ENCODE assay signal across 23 cellular contexts in genomic region chr22:50467773-50468440, GRCh38. TPM values are rescaled to one million over a fixed set of nuclear protein-coding genes. Genes with fewer than 3 reads are reported as not detected.
DNase-seq lines count a peak whose midpoint lies in the region; ATAC-seq, FAIRE-seq and TF ChIP-seq lines count a peak whose summit lies in the region.
"Had no signal": no experiment of that assay in that cellular context is flagged by ENCODE, and none has a peak within 500 bp of the region (broad histone marks: within the 10 kb centered on the region; RNA-seq: fewer than 3 reads in every experiment).

No MANE protein-coding gene starts in this region.

- H3K9me3 Mint-ChIP-seq in activated naive CD8-positive, alpha-beta T cell treated with anti-CD3 and anti-CD28 coated beads for 36 hours = no peaks in the 10 kb centered on the region
- H3K9me3 Mint-ChIP-seq: activated CD4-positive, alpha-beta T cell treated with anti-CD3 and anti-CD28 coated beads, Interleukin-2, amount 10 ng/mL, durations not matched to agents 24 days and 14 days; activated naive CD4-positive, alpha-beta T cell treated with anti-CD3 and anti-CD28 coated beads, Interleukin-2, amount 50 U/mL, for 24 hours had no signal

- TF ChIP-seq POLR2A in HepG2 (IDR thresholded peaks at IDR 0.05; ENCODE audit: insufficient read depth in 1 of 2, low read depth in 2 of 2, low read length in 2 of 2) (no peak), right lobe of liver (IDR thresholded peaks at IDR 0.05) (no peak)

- in situ Hi-C loops in HepG2 (cut with HindIII; ENCODE audit: extremely low pct_ligation_motif_present, low pct_unique_long_range_greater_than_20kb) = no loop called here

- CTCF ChIA-PET in HepG2 (lab: Yijun Ruan, JAX; ENCODE audit: low intra/inter-chr PET ratio, low total read pairs) = no interaction called here

- ATAC-seq in HepG2 = no peak
- no peak for ATAC-seq in right lobe of liver
- no peak for ATAC-seq in HG02642 (IDR thresholded peaks at IDR 0.05; ENCODE audit: poor library complexity, unreplicated experiment)
- ATAC-seq: body of pancreas, gastroesophageal sphincter, sciatic nerve had no signal

- no peak overlapping the region for H3K9ac ChIP-seq in HepG2 (ENCODE audit: insufficient read depth, low read depth, low read length)

- TF ChIP-seq RAD21 in HepG2 (CRISPR knock-in tag; IDR thresholded peaks at IDR 0.05) = no peak

- peak overlapping the region; percentile 14 for H3K4me3 Mint-ChIP-seq in activated naive CD8-positive, alpha-beta T cell treated with anti-CD3 and anti-CD28 coated beads for 36 hours

- no peaks in the 10 kb centered on the region for H3K27me3 Mint-ChIP-seq in activated naive CD8-positive, alpha-beta T cell treated with anti-CD3 and anti-CD28 coated beads for 36 hours
- H3K27me3 Mint-ChIP-seq: activated CD4-positive, alpha-beta T cell treated with anti-CD3 and anti-CD28 coated beads, Interleukin-2, amount 10 ng/mL, durations not matched to agents 24 days and 14 days; activated naive CD4-positive, alpha-beta T cell treated with anti-CD3 and anti-CD28 coated beads, Interleukin-2, amount 50 U/mL, for 24 hours had no signal

- intact Hi-C loops in HepG2 (cut with micrococcal nuclease; ENCODE audit: unreplicated experiment) (no loop called here), right lobe of liver (cut with DNase I) (no loop called here)

- no TSS peak for BruUV-seq in HepG2 (replicated peaks; lab: Mats Ljungman, UMichigan)

- H3K36me3 Mint-ChIP-seq in activated naive CD8-positive, alpha-beta T cell treated with anti-CD3 and anti-CD28 coated beads for 36 hours = peaks cover 12% of the 10 kb centered on the region

- H3K4me1 ChIP-seq in HepG2 (ENCODE audit: insufficient read depth, low read length) (peaks cover 31% of the 10 kb centered on the region), right lobe of liver (no peaks in the 10 kb centered on the region), thymus (ENCODE audit: control insufficient read depth, insufficient read depth, low read length) (peaks cover 48% of the 10 kb centered on the region)
- H3K4me1 ChIP-seq: HAP-1 had no signal

- 89% methylated on average over 9 of the region's 22 CpGs for WGBS in HepG2 (ENCODE audit: low lambda C conversion rate)
- 92% methylated on average over 2 of the region's 22 CpGs for WGBS in right lobe of liver (ENCODE audit: insufficient coverage, low coverage, low lambda C conversion rate, missing lambda C conversion rate)
- WGBS in thymus = 71% methylated on average over 22 of the region's 22 CpGs

- H3K27ac ChIP-seq in HepG2 (ENCODE audit: extremely low read length, insufficient read depth, low read length) (no peak overlapping the region), right lobe of liver (no peak overlapping the region), thymus (ENCODE audit: low read depth) (peak overlapping the region; percentile 64)
- H3K27ac ChIP-seq: body of pancreas, gastroesophageal sphincter, thyroid gland had no signal

- H3K4me3 ChIP-seq in HepG2 (replicated peaks in 1 of 3; ENCODE audit: insufficient read depth in 1 of 3, low read depth in 2 of 3, low read length in 3 of 3) (no peak overlapping the region), right lobe of liver (no peak overlapping the region), thymus (ENCODE audit: low read length) (no peak overlapping the region)
- H3K4me3 ChIP-seq: body of pancreas, esophagus squamous epithelium, gastroesophageal sphincter, HAP-1, thyroid gland had no signal

- H4K20me1 ChIP-seq in HepG2 (ENCODE audit: insufficient read depth, low read length) = peaks cover 24% of the 10 kb centered on the region; the same call in 1 of the 2 replicates

- peaks cover 36% of the 10 kb centered on the region for H3K79me2 ChIP-seq in HepG2 (ENCODE audit: insufficient read depth, low read length)

- H3K9me3 ChIP-seq in HepG2 (ENCODE audit: low read length) (no peaks in the 10 kb centered on the region), right lobe of liver (no peaks in the 10 kb centered on the region), thymus (ENCODE audit: control insufficient read depth) (no peaks in the 10 kb centered on the region)
- H3K9me3 ChIP-seq: body of pancreas, esophagus squamous epithelium, gastroesophageal sphincter, HAP-1, thyroid gland had no signal

- DNase-seq in HepG2 (ENCODE audit: low spot score) (no peak), right lobe of liver (no peak), NCI-H2171 treated with DMSO at 0.1 percent for 48 hours (lab: John Stamatoyannopoulos, UW) (peak; percentile 48), NCI-H1105 treated with DMSO at 0.1 percent for 48 hours (lab: John Stamatoyannopoulos, UW) (no peak), OCI-M2 (lab: John Stamatoyannopoulos, UW; ENCODE audit: unreplicated experiment) (no peak)
- no peak for DNase-seq in activated naive CD8-positive, alpha-beta T cell treated with anti-CD3 and anti-CD28 coated beads for 36 hours
- DNase-seq: activated CD4-positive, alpha-beta T cell treated with anti-CD3 and anti-CD28 coated beads, Interleukin-2, amount 10 ng/mL, durations not matched to agents 24 days and 14 days; body of pancreas; effector CD8-positive, alpha-beta T cell; esophagus squamous epithelium; kidney; NCI-H1092; thyroid gland had no signal

- H3K27ac Mint-ChIP-seq in activated naive CD8-positive, alpha-beta T cell treated with anti-CD3 and anti-CD28 coated beads for 36 hours = peak overlapping the region; percentile 91

- H2AFZ ChIP-seq in HepG2 (ENCODE audit: low read length) = no peak overlapping the region

- TF ChIP-seq CTCF in HepG2 (CRISPR knock-in tag; IDR thresholded peaks at IDR 0.05) (no peak), right lobe of liver (IDR thresholded peaks at IDR 0.05) (no peak)

- H3K27me3 ChIP-seq in HepG2 (ENCODE audit: control insufficient read depth in 1 of 2, insufficient read depth in 2 of 2, low read length in 2 of 2) = no peaks in the 10 kb centered on the region
- H3K27me3 ChIP-seq in right lobe of liver = no peaks in the 10 kb centered on the region
- H3K27me3 ChIP-seq in thymus (ENCODE audit: control insufficient read depth, insufficient read depth) = no peaks in the 10 kb centered on the region
- H3K27me3 ChIP-seq: body of pancreas, esophagus squamous epithelium, gastroesophageal sphincter, thyroid gland had no signal

- POLR2A ChIA-PET in HepG2 (lab: Yijun Ruan, JAX) = no interaction called here

- no peak overlapping the region for H3K4me2 ChIP-seq in HepG2 (ENCODE audit: low read depth, low read length)

- H3K4me1 Mint-ChIP-seq in activated naive CD8-positive, alpha-beta T cell treated with anti-CD3 and anti-CD28 coated beads for 36 hours = peaks cover 65% of the 10 kb centered on the region

- H3K36me3 ChIP-seq in HepG2 (replicated peaks in 1 of 2; ENCODE audit: control insufficient read depth in 1 of 2, insufficient read depth in 2 of 2, low read length in 2 of 2) = peaks cover 21 to 42% of the 10 kb centered on the region in 2 experiments; a peak in 4 of 5 replicates
- peaks cover 0 to 48% (median 28%) of the 10 kb centered on the region in 4 donors for H3K36me3 ChIP-seq in right lobe of liver
- peaks cover 55% of the 10 kb centered on the region for H3K36me3 ChIP-seq in thymus (ENCODE audit: control insufficient read depth, insufficient read depth)

- FAIRE-seq in HepG2 (lab: Jason Lieb, UNC) = no peak
- FAIRE-seq: kidney had no signal

- TF ChIP-seq EP300 in HepG2 (IDR thresholded peaks at IDR 0.05; ENCODE audit: low read depth in 2 of 2, low read length in 2 of 2) (no peak), HepG2 (CRISPR knock-in tag; IDR thresholded peaks at IDR 0.05; ENCODE audit: borderline replicate concordance) (no peak)

RNA-seq across cellular contexts. Expression of gene SBF1, which starts 6.9 kb away (rescaled TPM):
- total RNA-seq in HepG2 (2016; rRNA removed; fragmentation: Illumina TruSeq; extraction: Trizol) (21.3 and 40.9 TPM in 2 replicates), right lobe of liver (10 to 100 TPM; 18.3 to 28.9 (median 22.8) TPM)
- total RNA-seq in HepG2 (2016; cell fraction: cytosol; rRNA removed; fragmentation: Illumina TruSeq; extraction: Trizol; ENCODE audit: low read depth) = 10.6 and 11.9 TPM in 2 replicates
- total RNA-seq in HepG2 (2016; cell fraction: insoluble cytoplasmic fraction; rRNA removed; fragmentation: Illumina TruSeq; extraction: Trizol) = 18.4 and 42.1 TPM in 2 replicates
- total RNA-seq in HepG2 (2016; cell fraction: membrane; rRNA removed; fragmentation: Illumina TruSeq; extraction: Trizol) = 25.7 and 27.6 TPM in 2 replicates
- total RNA-seq in HepG2 (2016; cell fraction: nucleus; rRNA removed; fragmentation: Illumina TruSeq; extraction: Trizol) = 35.2 and 39.9 TPM in 2 replicates
- polyA plus RNA-seq in HepG2 (2011; rRNA removed) (31.7 and 43.3 TPM in 2 replicates), thymus (88.2 TPM)
- 23.0 and 36.7 TPM in 2 replicates for polyA plus RNA-seq in HepG2 (2011; cell fraction: cytosol; rRNA removed)
- 212 and 268 TPM in 2 replicates for polyA plus RNA-seq in HepG2 (2011; cell fraction: nucleus; rRNA removed)
- polyA plus RNA-seq in HepG2 (2012) = 35.0 and 42.8 TPM in 2 replicates
- 5.2 and 5.5 TPM in 2 replicates for polyA plus RNA-seq in HepG2 (2016; cell fraction: cytosol; fragmentation: Illumina TruSeq; extraction: Trizol; ENCODE audit: low read depth)
- 23.9 and 35.9 TPM in 2 replicates for polyA plus RNA-seq in HepG2 (2016; cell fraction: insoluble cytoplasmic fraction; fragmentation: Illumina TruSeq; extraction: Trizol; ENCODE audit: low read depth)
- 16.7 and 21.6 TPM in 2 replicates for polyA plus RNA-seq in HepG2 (2016; cell fraction: membrane; fragmentation: Illumina TruSeq; extraction: Trizol; ENCODE audit: low read depth)
- polyA plus RNA-seq in HepG2 (2016; cell fraction: nucleus; fragmentation: Illumina TruSeq; extraction: Trizol; ENCODE audit: insufficient read depth, low read depth) = 92.6 and 93.2 TPM in 2 replicates
- polyA minus RNA-seq in HepG2 (2011; rRNA and poly(A)+ RNA removed; ENCODE audit: low replicate concordance) = 67.4 and 124 TPM in 2 replicates
- 36.5 and 37.3 TPM in 2 replicates for polyA minus RNA-seq in HepG2 (2011; cell fraction: cytosol; rRNA and poly(A)+ RNA removed)
- polyA minus RNA-seq in HepG2 (2011; cell fraction: nucleus; rRNA and poly(A)+ RNA removed) = 65.0 and 67.6 TPM in 2 replicates
- total RNA-seq in activated naive CD8-positive, alpha-beta T cell treated with anti-CD3 and anti-CD28 coated beads for 36 hours = 100 to 1,000 TPM; 101 to 102 TPM

RNA-seq across cellular contexts. Expression of gene ADM2, which starts 13.4 kb away (rescaled TPM):
- total RNA-seq in HepG2 (2016; rRNA removed; fragmentation: Illumina TruSeq; extraction: Trizol) = 0.76 and 1.2 TPM in 2 replicates
- 0.10 and 0.18 TPM in 2 replicates for total RNA-seq in HepG2 (2016; cell fraction: cytosol; rRNA removed; fragmentation: Illumina TruSeq; extraction: Trizol; ENCODE audit: low read depth)
- total RNA-seq in HepG2 (2016; cell fraction: insoluble cytoplasmic fraction; rRNA removed; fragmentation: Illumina TruSeq; extraction: Trizol) = 0.68 and 1.4 TPM in 2 replicates
- total RNA-seq in HepG2 (2016; cell fraction: membrane; rRNA removed; fragmentation: Illumina TruSeq; extraction: Trizol) = 0.68 and 0.83 TPM in 2 replicates
- total RNA-seq in HepG2 (2016; cell fraction: nucleus; rRNA removed; fragmentation: Illumina TruSeq; extraction: Trizol) = 1.3 and 1.9 TPM in 2 replicates
- polyA plus RNA-seq in HepG2 (2011; rRNA removed) = 3.0 and 4.0 TPM in 2 replicates
- 2.7 and 2.8 TPM in 2 replicates for polyA plus RNA-seq in HepG2 (2011; cell fraction: cytosol; rRNA removed)
- 7.0 and 9.2 TPM in 2 replicates for polyA plus RNA-seq in HepG2 (2011; cell fraction: nucleus; rRNA removed)
- 3.7 and 10.8 TPM in 2 replicates for polyA plus RNA-seq in HepG2 (2012)
- polyA plus RNA-seq in HepG2 (2016; cell fraction: cytosol; fragmentation: Illumina TruSeq; extraction: Trizol; ENCODE audit: low read depth) = 0.40 and 0.43 TPM in 2 replicates
- 1.3 and 1.6 TPM in 2 replicates for polyA plus RNA-seq in HepG2 (2016; cell fraction: insoluble cytoplasmic fraction; fragmentation: Illumina TruSeq; extraction: Trizol; ENCODE audit: low read depth)
- polyA plus RNA-seq in HepG2 (2016; cell fraction: membrane; fragmentation: Illumina TruSeq; extraction: Trizol; ENCODE audit: low read depth) = 0.73 and 0.76 TPM in 2 replicates
- 6.0 and 6.1 TPM in 2 replicates for polyA plus RNA-seq in HepG2 (2016; cell fraction: nucleus; fragmentation: Illumina TruSeq; extraction: Trizol; ENCODE audit: insufficient read depth, low read depth)
- 0.94 and 3.6 TPM in 2 replicates for polyA minus RNA-seq in HepG2 (2011; rRNA and poly(A)+ RNA removed; ENCODE audit: low replicate concordance)
- polyA minus RNA-seq in HepG2 (2011; cell fraction: cytosol; rRNA and poly(A)+ RNA removed) = 3.0 and 3.9 TPM in 2 replicates
- 2.7 and 3.0 TPM in 2 replicates for polyA minus RNA-seq in HepG2 (2011; cell fraction: nucleus; rRNA and poly(A)+ RNA removed)
- total RNA-seq in right lobe of liver = 10 to 100 TPM in 1 of 6 experiments, 1 to 10 TPM in 5; 1.0 to 19.2 (median 2.2) TPM
- total RNA-seq in activated naive CD8-positive, alpha-beta T cell treated with anti-CD3 and anti-CD28 coated beads for 36 hours = 1 to 10 TPM; 6.7 to 7.5 TPM
- polyA plus RNA-seq in thymus = 1.4 TPM
- total RNA-seq: LHCN-M2 had no signal

RNA-seq across cellular contexts. Expression of gene MIOX, which starts 18.8 kb away (rescaled TPM):
- total RNA-seq in HepG2 (2016; rRNA removed; fragmentation: Illumina TruSeq; extraction: Trizol) = 1.2 and 1.5 TPM in 2 replicates
- 1.2 and 1.7 TPM in 2 replicates for total RNA-seq in HepG2 (2016; cell fraction: cytosol; rRNA removed; fragmentation: Illumina TruSeq; extraction: Trizol; ENCODE audit: low read depth)
- total RNA-seq in HepG2 (2016; cell fraction: insoluble cytoplasmic fraction; rRNA removed; fragmentation: Illumina TruSeq; extraction: Trizol) = 1.3 and 2.0 TPM in 2 replicates
- total RNA-seq in HepG2 (2016; cell fraction: membrane; rRNA removed; fragmentation: Illumina TruSeq; extraction: Trizol) = 1.9 and 2.9 TPM in 2 replicates
- total RNA-seq in HepG2 (2016; cell fraction: nucleus; rRNA removed; fragmentation: Illumina TruSeq; extraction: Trizol) = 1.7 and 2.7 TPM in 2 replicates
- polyA plus RNA-seq in HepG2 (2011; rRNA removed) = 2.9 and 5.0 TPM in 2 replicates
- polyA plus RNA-seq in HepG2 (2011; cell fraction: cytosol; rRNA removed) = 2.3 and 3.0 TPM in 2 replicates
- polyA plus RNA-seq in HepG2 (2011; cell fraction: nucleus; rRNA removed) = 27.0 and 27.4 TPM in 2 replicates
- 1.8 and 3.2 TPM in 2 replicates for polyA plus RNA-seq in HepG2 (2012)
- 2.6 and 2.7 TPM in 2 replicates for polyA plus RNA-seq in HepG2 (2016; cell fraction: cytosol; fragmentation: Illumina TruSeq; extraction: Trizol; ENCODE audit: low read depth)
- 1.4 and 1.6 TPM in 2 replicates for polyA plus RNA-seq in HepG2 (2016; cell fraction: insoluble cytoplasmic fraction; fragmentation: Illumina TruSeq; extraction: Trizol; ENCODE audit: low read depth)
- 1.6 and 1.8 TPM in 2 replicates for polyA plus RNA-seq in HepG2 (2016; cell fraction: membrane; fragmentation: Illumina TruSeq; extraction: Trizol; ENCODE audit: low read depth)
- polyA plus RNA-seq in HepG2 (2016; cell fraction: nucleus; fragmentation: Illumina TruSeq; extraction: Trizol; ENCODE audit: insufficient read depth, low read depth) = 3.9 and 5.8 TPM in 2 replicates
- polyA minus RNA-seq in HepG2 (2011; rRNA and poly(A)+ RNA removed; ENCODE audit: low replicate concordance) = 5.0 TPM in 1 of 2 replicates, not detected in the other
- polyA minus RNA-seq in HepG2 (2011; cell fraction: cytosol; rRNA and poly(A)+ RNA removed) = 1.1 TPM in 1 of 2 replicates, not detected in the other
- polyA minus RNA-seq in HepG2 (2011; cell fraction: nucleus; rRNA and poly(A)+ RNA removed) = 1.2 and 2.2 TPM in 2 replicates
- total RNA-seq in right lobe of liver = not detected
- under 1 TPM in 1 of 2 experiments, not detected in 1; 0.29 TPM for total RNA-seq in activated naive CD8-positive, alpha-beta T cell treated with anti-CD3 and anti-CD28 coated beads for 36 hours
- polyA plus RNA-seq in thymus = 1.7 TPM
- total RNA-seq: body of pancreas, esophagus squamous epithelium, gastroesophageal sphincter, HT-29, LHCN-M2, lung microvascular endothelial cell, myocyte, sciatic nerve had no signal

RNA-seq across cellular contexts. Expression of gene LMF2, which starts 39.6 kb away (rescaled TPM):
- total RNA-seq in HepG2 (2016; rRNA removed; fragmentation: Illumina TruSeq; extraction: Trizol) (10.2 and 30.6 TPM in 2 replicates), right lobe of liver (10 to 100 TPM; 33.2 to 47.6 (median 41.7) TPM)
- total RNA-seq in HepG2 (2016; cell fraction: cytosol; rRNA removed; fragmentation: Illumina TruSeq; extraction: Trizol; ENCODE audit: low read depth) = 6.3 and 7.5 TPM in 2 replicates
- 8.1 and 32.3 TPM in 2 replicates for total RNA-seq in HepG2 (2016; cell fraction: insoluble cytoplasmic fraction; rRNA removed; fragmentation: Illumina TruSeq; extraction: Trizol)
- total RNA-seq in HepG2 (2016; cell fraction: membrane; rRNA removed; fragmentation: Illumina TruSeq; extraction: Trizol) = 12.9 and 13.8 TPM in 2 replicates
- total RNA-seq in HepG2 (2016; cell fraction: nucleus; rRNA removed; fragmentation: Illumina TruSeq; extraction: Trizol) = 37.5 and 43.9 TPM in 2 replicates
- polyA plus RNA-seq in HepG2 (2011; rRNA removed) (23.3 and 37.9 TPM in 2 replicates), thymus (90.2 TPM)
- polyA plus RNA-seq in HepG2 (2011; cell fraction: cytosol; rRNA removed) = 18.2 and 36.8 TPM in 2 replicates
- polyA plus RNA-seq in HepG2 (2011; cell fraction: nucleus; rRNA removed) = 284 and 409 TPM in 2 replicates
- 20.6 and 26.6 TPM in 2 replicates for polyA plus RNA-seq in HepG2 (2012)
- polyA plus RNA-seq in HepG2 (2016; cell fraction: cytosol; fragmentation: Illumina TruSeq; extraction: Trizol; ENCODE audit: low read depth) = 9.6 and 9.7 TPM in 2 replicates
- 10.4 and 13.2 TPM in 2 replicates for polyA plus RNA-seq in HepG2 (2016; cell fraction: insoluble cytoplasmic fraction; fragmentation: Illumina TruSeq; extraction: Trizol; ENCODE audit: low read depth)
- 11.7 and 14.1 TPM in 2 replicates for polyA plus RNA-seq in HepG2 (2016; cell fraction: membrane; fragmentation: Illumina TruSeq; extraction: Trizol; ENCODE audit: low read depth)
- 103 and 105 TPM in 2 replicates for polyA plus RNA-seq in HepG2 (2016; cell fraction: nucleus; fragmentation: Illumina TruSeq; extraction: Trizol; ENCODE audit: insufficient read depth, low read depth)
- polyA minus RNA-seq in HepG2 (2011; rRNA and poly(A)+ RNA removed; ENCODE audit: low replicate concordance) = 33.1 and 122 TPM in 2 replicates
- polyA minus RNA-seq in HepG2 (2011; cell fraction: cytosol; rRNA and poly(A)+ RNA removed) = 51.0 and 56.0 TPM in 2 replicates
- 27.5 and 28.8 TPM in 2 replicates for polyA minus RNA-seq in HepG2 (2011; cell fraction: nucleus; rRNA and poly(A)+ RNA removed)
- 10 to 100 TPM; 59.3 to 62.6 TPM for total RNA-seq in activated naive CD8-positive, alpha-beta T cell treated with anti-CD3 and anti-CD28 coated beads for 36 hours

RNA-seq across cellular contexts. Expression of gene NCAPH2, which starts 40.1 kb away (rescaled TPM):
- total RNA-seq in HepG2 (2016; rRNA removed; fragmentation: Illumina TruSeq; extraction: Trizol) (44.1 and 64.4 TPM in 2 replicates), right lobe of liver (10 to 100 TPM; 11.4 to 17.3 (median 13.9) TPM)
- 21.9 and 25.9 TPM in 2 replicates for total RNA-seq in HepG2 (2016; cell fraction: cytosol; rRNA removed; fragmentation: Illumina TruSeq; extraction: Trizol; ENCODE audit: low read depth)
- 38.6 and 60.9 TPM in 2 replicates for total RNA-seq in HepG2 (2016; cell fraction: insoluble cytoplasmic fraction; rRNA removed; fragmentation: Illumina TruSeq; extraction: Trizol)
- 36.3 and 40.8 TPM in 2 replicates for total RNA-seq in HepG2 (2016; cell fraction: membrane; rRNA removed; fragmentation: Illumina TruSeq; extraction: Trizol)
- 55.8 and 71.9 TPM in 2 replicates for total RNA-seq in HepG2 (2016; cell fraction: nucleus; rRNA removed; fragmentation: Illumina TruSeq; extraction: Trizol)
- polyA plus RNA-seq in HepG2 (2011; rRNA removed) (27.6 and 28.1 TPM in 2 replicates), thymus (40.8 TPM)
- 14.9 and 27.9 TPM in 2 replicates for polyA plus RNA-seq in HepG2 (2011; cell fraction: cytosol; rRNA removed)
- polyA plus RNA-seq in HepG2 (2011; cell fraction: nucleus; rRNA removed) = 133 and 198 TPM in 2 replicates
- 18.5 and 22.1 TPM in 2 replicates for polyA plus RNA-seq in HepG2 (2012)
- 19.2 and 20.6 TPM in 2 replicates for polyA plus RNA-seq in HepG2 (2016; cell fraction: cytosol; fragmentation: Illumina TruSeq; extraction: Trizol; ENCODE audit: low read depth)
- polyA plus RNA-seq in HepG2 (2016; cell fraction: insoluble cytoplasmic fraction; fragmentation: Illumina TruSeq; extraction: Trizol; ENCODE audit: low read depth) = 35.4 and 35.6 TPM in 2 replicates
- 30.3 and 30.4 TPM in 2 replicates for polyA plus RNA-seq in HepG2 (2016; cell fraction: membrane; fragmentation: Illumina TruSeq; extraction: Trizol; ENCODE audit: low read depth)
- polyA plus RNA-seq in HepG2 (2016; cell fraction: nucleus; fragmentation: Illumina TruSeq; extraction: Trizol; ENCODE audit: insufficient read depth, low read depth) = 141 and 144 TPM in 2 replicates
- polyA minus RNA-seq in HepG2 (2011; rRNA and poly(A)+ RNA removed; ENCODE audit: low replicate concordance) = 32.7 and 68.1 TPM in 2 replicates
- 16.6 and 22.2 TPM in 2 replicates for polyA minus RNA-seq in HepG2 (2011; cell fraction: cytosol; rRNA and poly(A)+ RNA removed)
- 13.8 and 21.0 TPM in 2 replicates for polyA minus RNA-seq in HepG2 (2011; cell fraction: nucleus; rRNA and poly(A)+ RNA removed)
- 100 to 1,000 TPM; 143 to 152 TPM for total RNA-seq in activated naive CD8-positive, alpha-beta T cell treated with anti-CD3 and anti-CD28 coated beads for 36 hours
